Comparison of ENCODE assay signal across 1 cellular context in the genomic region with DNA sequence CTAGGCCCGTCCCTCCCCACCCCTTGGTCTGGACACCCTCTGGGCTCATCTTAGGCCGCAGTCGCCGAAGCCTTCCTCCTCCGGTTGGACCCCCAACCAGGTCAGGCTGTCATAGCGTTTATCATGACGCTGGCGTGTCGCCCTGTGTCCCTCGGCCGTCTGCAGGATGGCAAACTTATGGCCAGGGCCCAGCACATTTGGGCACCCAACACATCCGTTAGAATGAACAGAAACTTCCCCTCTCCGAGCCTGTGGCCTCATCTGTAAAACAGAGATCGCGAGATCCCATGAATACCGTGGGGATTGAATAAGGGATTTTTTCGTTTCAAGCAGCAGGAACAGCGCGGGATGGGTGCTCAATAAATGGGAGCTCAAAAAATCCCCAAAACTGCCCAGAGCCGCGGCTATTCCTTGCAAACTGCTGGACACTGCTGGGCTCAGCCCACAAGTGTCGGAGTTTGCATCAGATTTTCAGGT.
TF ChIP-seq lines count a peak whose summit lies in the region.

No MANE protein-coding gene starts in this region.

TF ChIP-seq in HepG2, 621 proteins besides CTCF, POLR2A, EP300 and RAD21 (continued from another document and continues in another):
- TF ChIP-seq, protein P1, sequence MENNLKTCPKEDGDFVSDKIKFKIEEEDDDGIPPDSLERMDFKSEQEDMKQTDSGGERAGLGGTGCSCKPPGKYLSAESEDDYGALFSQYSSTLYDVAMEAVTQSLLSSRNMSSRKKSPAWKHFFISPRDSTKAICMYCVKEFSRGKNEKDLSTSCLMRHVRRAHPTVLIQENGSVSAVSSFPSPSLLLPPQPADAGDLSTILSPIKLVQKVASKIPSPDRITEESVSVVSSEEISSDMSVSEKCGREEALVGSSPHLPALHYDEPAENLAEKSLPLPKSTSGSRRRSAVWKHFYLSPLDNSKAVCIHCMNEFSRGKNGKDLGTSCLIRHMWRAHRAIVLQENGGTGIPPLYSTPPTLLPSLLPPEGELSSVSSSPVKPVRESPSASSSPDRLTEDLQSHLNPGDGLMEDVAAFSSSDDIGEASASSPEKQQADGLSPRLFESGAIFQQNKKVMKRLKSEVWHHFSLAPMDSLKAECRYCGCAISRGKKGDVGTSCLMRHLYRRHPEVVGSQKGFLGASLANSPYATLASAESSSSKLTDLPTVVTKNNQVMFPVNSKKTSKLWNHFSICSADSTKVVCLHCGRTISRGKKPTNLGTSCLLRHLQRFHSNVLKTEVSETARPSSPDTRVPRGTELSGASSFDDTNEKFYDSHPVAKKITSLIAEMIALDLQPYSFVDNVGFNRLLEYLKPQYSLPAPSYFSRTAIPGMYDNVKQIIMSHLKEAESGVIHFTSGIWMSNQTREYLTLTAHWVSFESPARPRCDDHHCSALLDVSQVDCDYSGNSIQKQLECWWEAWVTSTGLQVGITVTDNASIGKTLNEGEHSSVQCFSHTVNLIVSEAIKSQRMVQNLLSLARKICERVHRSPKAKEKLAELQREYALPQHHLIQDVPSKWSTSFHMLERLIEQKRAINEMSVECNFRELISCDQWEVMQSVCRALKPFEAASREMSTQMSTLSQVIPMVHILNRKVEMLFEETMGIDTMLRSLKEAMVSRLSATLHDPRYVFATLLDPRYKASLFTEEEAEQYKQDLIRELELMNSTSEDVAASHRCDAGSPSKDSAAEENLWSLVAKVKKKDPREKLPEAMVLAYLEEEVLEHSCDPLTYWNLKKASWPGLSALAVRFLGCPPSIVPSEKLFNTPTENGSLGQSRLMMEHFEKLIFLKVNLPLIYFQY (CRISPR knock-in tag; IDR thresholded peaks at IDR 0.05; ENCODE audit: borderline replicate concordance), result no peak
- TF ChIP-seq KAT2B (IDR thresholded peaks at IDR 0.05; ENCODE audit: borderline replicate concordance, low read depth, low read length) (no peak), SIN3B (IDR thresholded peaks at IDR 0.05; ENCODE audit: low read length) (no peak), HNF4A (CRISPR knock-in tag; IDR thresholded peaks at IDR 0.05) (no peak), BRCA1 (CRISPR knock-in tag; IDR thresholded peaks at IDR 0.05) (no peak), ZSCAN31 (CRISPR knock-in tag; IDR thresholded peaks at IDR 0.05; ENCODE audit: low read depth) (no peak), ZNF350 (CRISPR knock-in tag; IDR thresholded peaks at IDR 0.05; ENCODE audit: borderline replicate concordance, low read depth) (no peak), ZNF513 (CRISPR knock-in tag; conservative IDR thresholded peaks at IDR 0.05) (no peak), ZNF800 (CRISPR knock-in tag; IDR thresholded peaks at IDR 0.05) (no peak), ZNF747 (CRISPR knock-in tag; IDR thresholded peaks at IDR 0.05; ENCODE audit: borderline replicate concordance) (0 out of 2 replicates have a peak, but pooled peaks have one; percentile 6), ZNF543 (CRISPR knock-in tag; IDR thresholded peaks at IDR 0.05) (0 out of 2 replicates have a peak, but pooled peaks have one; percentile 6), CENPT (CRISPR knock-in tag; IDR thresholded peaks at IDR 0.05; ENCODE audit: low read depth) (no peak), CCDC6 (CRISPR knock-in tag; IDR thresholded peaks at IDR 0.05) (no peak), HNRNPL (IDR thresholded peaks at IDR 0.05; ENCODE audit: low read depth, low read length) (no peak), ZNF367 (CRISPR knock-in tag; IDR thresholded peaks at IDR 0.05; ENCODE audit: borderline replicate concordance) (no peak), ZNF775 (CRISPR knock-in tag; IDR thresholded peaks at IDR 0.05; ENCODE audit: borderline replicate concordance) (no peak), YY1 (IDR thresholded peaks at IDR 0.05; ENCODE audit: insufficient read depth, insufficient replicate concordance, low read depth, low read length) (no peak), ZFP82 (CRISPR knock-in tag; IDR thresholded peaks at IDR 0.05; ENCODE audit: borderline replicate concordance) (no peak; the same call in 1 of the 2 replicates), ZNF841 (CRISPR knock-in tag; IDR thresholded peaks at IDR 0.05; ENCODE audit: borderline replicate concordance) (no peak), ZNF75D (CRISPR knock-in tag; IDR thresholded peaks at IDR 0.05; ENCODE audit: borderline replicate concordance) (0 out of 2 replicates have a peak, but pooled peaks have one; percentile 47), ZNF576 (CRISPR knock-in tag; IDR thresholded peaks at IDR 0.05) (no peak), ISL2 (CRISPR knock-in tag; IDR thresholded peaks at IDR 0.05) (no peak), ZNF572 (CRISPR knock-in tag; IDR thresholded peaks at IDR 0.05) (peak; percentile 48; the same call in 1 of the 2 replicates), PHF21A (CRISPR knock-in tag; IDR thresholded peaks at IDR 0.05) (no peak), SRSF9 (IDR thresholded peaks at IDR 0.05; ENCODE audit: borderline replicate concordance, insufficient read depth, low read depth, low read length, poor library complexity, severe bottlenecking) (no peak), FIP1L1 (IDR thresholded peaks at IDR 0.05; ENCODE audit: borderline replicate concordance, insufficient read depth, low read depth, low read length) (no peak), GATA4 (IDR thresholded peaks at IDR 0.05; ENCODE audit: borderline replicate concordance, low read depth) (no peak), CHD2 (IDR thresholded peaks at IDR 0.05; ENCODE audit: low read depth, low read length) (peak; percentile 87), ZNF782 (CRISPR knock-in tag; IDR thresholded peaks at IDR 0.05; ENCODE audit: borderline replicate concordance) (no peak), SRSF4 (IDR thresholded peaks at IDR 0.05; ENCODE audit: low read depth, low read length, poor library complexity, severe bottlenecking) (no peak), IRF2 (CRISPR knock-in tag; IDR thresholded peaks at IDR 0.05) (no peak), ZNF34 (CRISPR knock-in tag; IDR thresholded peaks at IDR 0.05; ENCODE audit: borderline replicate concordance) (no peak), NR3C1 (CRISPR knock-in tag; IDR thresholded peaks at IDR 0.05) (no peak), ZNF891 (CRISPR knock-in tag; IDR thresholded peaks at IDR 0.05) (no peak), HOMEZ (CRISPR knock-in tag; IDR thresholded peaks at IDR 0.05; ENCODE audit: low read depth) (no peak), POGZ (CRISPR knock-in tag; IDR thresholded peaks at IDR 0.05) (no peak)
- TF ChIP-seq, protein P2, sequence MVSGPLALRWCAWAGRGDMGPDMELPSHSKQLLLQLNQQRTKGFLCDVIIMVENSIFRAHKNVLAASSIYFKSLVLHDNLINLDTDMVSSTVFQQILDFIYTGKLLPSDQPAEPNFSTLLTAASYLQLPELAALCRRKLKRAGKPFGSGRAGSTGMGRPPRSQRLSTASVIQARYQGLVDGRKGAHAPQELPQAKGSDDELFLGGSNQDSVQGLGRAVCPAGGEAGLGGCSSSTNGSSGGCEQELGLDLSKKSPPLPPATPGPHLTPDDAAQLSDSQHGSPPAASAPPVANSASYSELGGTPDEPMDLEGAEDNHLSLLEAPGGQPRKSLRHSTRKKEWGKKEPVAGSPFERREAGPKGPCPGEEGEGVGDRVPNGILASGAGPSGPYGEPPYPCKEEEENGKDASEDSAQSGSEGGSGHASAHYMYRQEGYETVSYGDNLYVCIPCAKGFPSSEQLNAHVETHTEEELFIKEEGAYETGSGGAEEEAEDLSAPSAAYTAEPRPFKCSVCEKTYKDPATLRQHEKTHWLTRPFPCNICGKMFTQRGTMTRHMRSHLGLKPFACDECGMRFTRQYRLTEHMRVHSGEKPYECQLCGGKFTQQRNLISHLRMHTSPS (CRISPR knock-in tag; IDR thresholded peaks at IDR 0.05; ENCODE audit: low read depth), result no peak
- TF ChIP-seq, protein P3, sequence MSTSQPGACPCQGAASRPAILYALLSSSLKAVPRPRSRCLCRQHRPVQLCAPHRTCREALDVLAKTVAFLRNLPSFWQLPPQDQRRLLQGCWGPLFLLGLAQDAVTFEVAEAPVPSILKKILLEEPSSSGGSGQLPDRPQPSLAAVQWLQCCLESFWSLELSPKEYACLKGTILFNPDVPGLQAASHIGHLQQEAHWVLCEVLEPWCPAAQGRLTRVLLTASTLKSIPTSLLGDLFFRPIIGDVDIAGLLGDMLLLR (CRISPR knock-in tag; IDR thresholded peaks at IDR 0.05), result no peak
- TF ChIP-seq, protein P4, sequence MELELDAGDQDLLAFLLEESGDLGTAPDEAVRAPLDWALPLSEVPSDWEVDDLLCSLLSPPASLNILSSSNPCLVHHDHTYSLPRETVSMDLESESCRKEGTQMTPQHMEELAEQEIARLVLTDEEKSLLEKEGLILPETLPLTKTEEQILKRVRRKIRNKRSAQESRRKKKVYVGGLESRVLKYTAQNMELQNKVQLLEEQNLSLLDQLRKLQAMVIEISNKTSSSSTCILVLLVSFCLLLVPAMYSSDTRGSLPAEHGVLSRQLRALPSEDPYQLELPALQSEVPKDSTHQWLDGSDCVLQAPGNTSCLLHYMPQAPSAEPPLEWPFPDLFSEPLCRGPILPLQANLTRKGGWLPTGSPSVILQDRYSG (CRISPR knock-in tag; IDR thresholded peaks at IDR 0.05), result peak; percentile 72; the same call in 1 of the 2 replicates
- TF ChIP-seq, protein P5, sequence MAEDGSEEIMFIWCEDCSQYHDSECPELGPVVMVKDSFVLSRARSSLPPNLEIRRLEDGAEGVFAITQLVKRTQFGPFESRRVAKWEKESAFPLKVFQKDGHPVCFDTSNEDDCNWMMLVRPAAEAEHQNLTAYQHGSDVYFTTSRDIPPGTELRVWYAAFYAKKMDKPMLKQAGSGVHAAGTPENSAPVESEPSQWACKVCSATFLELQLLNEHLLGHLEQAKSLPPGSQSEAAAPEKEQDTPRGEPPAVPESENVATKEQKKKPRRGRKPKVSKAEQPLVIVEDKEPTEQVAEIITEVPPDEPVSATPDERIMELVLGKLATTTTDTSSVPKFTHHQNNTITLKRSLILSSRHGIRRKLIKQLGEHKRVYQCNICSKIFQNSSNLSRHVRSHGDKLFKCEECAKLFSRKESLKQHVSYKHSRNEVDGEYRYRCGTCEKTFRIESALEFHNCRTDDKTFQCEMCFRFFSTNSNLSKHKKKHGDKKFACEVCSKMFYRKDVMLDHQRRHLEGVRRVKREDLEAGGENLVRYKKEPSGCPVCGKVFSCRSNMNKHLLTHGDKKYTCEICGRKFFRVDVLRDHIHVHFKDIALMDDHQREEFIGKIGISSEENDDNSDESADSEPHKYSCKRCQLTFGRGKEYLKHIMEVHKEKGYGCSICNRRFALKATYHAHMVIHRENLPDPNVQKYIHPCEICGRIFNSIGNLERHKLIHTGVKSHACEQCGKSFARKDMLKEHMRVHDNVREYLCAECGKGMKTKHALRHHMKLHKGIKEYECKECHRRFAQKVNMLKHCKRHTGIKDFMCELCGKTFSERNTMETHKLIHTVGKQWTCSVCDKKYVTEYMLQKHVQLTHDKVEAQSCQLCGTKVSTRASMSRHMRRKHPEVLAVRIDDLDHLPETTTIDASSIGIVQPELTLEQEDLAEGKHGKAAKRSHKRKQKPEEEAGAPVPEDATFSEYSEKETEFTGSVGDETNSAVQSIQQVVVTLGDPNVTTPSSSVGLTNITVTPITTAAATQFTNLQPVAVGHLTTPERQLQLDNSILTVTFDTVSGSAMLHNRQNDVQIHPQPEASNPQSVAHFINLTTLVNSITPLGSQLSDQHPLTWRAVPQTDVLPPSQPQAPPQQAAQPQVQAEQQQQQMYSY (CRISPR knock-in tag; IDR thresholded peaks at IDR 0.05), result no peak
- TF ChIP-seq, protein P6, sequence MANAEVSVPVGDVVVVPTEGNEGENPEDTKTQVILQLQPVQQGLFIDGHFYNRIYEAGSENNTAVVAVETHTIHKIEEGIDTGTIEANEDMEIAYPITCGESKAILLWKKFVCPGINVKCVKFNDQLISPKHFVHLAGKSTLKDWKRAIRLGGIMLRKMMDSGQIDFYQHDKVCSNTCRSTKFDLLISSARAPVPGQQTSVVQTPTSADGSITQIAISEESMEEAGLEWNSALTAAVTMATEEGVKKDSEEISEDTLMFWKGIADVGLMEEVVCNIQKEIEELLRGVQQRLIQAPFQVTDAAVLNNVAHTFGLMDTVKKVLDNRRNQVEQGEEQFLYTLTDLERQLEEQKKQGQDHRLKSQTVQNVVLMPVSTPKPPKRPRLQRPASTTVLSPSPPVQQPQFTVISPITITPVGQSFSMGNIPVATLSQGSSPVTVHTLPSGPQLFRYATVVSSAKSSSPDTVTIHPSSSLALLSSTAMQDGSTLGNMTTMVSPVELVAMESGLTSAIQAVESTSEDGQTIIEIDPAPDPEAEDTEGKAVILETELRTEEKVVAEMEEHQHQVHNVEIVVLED (CRISPR knock-in tag; IDR thresholded peaks at IDR 0.05; ENCODE audit: borderline replicate concordance), result no peak
